Comparison of ENCODE assay signal across 17 cellular contexts in genomic region chr13:34035178-34035577, GRCh38.
DNase-seq lines count a peak whose midpoint lies in the region; ATAC-seq, FAIRE-seq and TF ChIP-seq lines count a peak whose summit lies in the region.
"Had no signal": no experiment of that assay in that cellular context is flagged by ENCODE, and none has a peak within 500 bp of the region (broad histone marks: within the 10 kb centered on the region; RNA-seq: fewer than 3 reads in every experiment).

No MANE protein-coding gene starts in this region.

- ATAC-seq in SK-N-SH treated with all-trans-retinoic acid at 6 μM for 48 hours, result no peak
- no peak for ATAC-seq in naive thymus-derived CD8-positive, alpha-beta T cell
- ATAC-seq: GM12878 had no signal

- peaks cover 0 to 6% of the 10 kb centered on the region in 2 experiments; a peak in 1 of 4 replicates for H3K4me1 ChIP-seq in SK-N-SH (ENCODE audit: control insufficient read depth in 1 of 2, insufficient read depth in 2 of 2, low read depth in 1 of 2, low read length in 1 of 2)
- peaks cover 8% of the 10 kb centered on the region; the same call in 1 of the 2 replicates for H3K4me1 ChIP-seq in PC-9 (replicated peaks; ENCODE audit: insufficient read depth)
- peaks cover 31% of the 10 kb centered on the region for H3K4me1 ChIP-seq in mammary epithelial cell (ENCODE audit: insufficient read depth, low read length)
- H3K4me1 ChIP-seq in keratinocyte (ENCODE audit: control insufficient read depth, extremely low read depth, insufficient read depth, low read length), result peaks cover 34% of the 10 kb centered on the region
- H3K4me1 ChIP-seq: BLaER1 had no signal

- H3K27ac Mint-ChIP-seq in naive thymus-derived CD8-positive, alpha-beta T cell, result no peak overlapping the region
- H3K27ac Mint-ChIP-seq: CD14-positive monocyte; CD4-positive, alpha-beta memory T cell; H9 had no signal

- H3K9me3 ChIP-seq in SK-N-SH (no peaks in the 10 kb centered on the region), PC-9 (ENCODE audit: insufficient read depth, low read depth) (no peaks in the 10 kb centered on the region), mammary epithelial cell (replicated peaks; ENCODE audit: insufficient read depth, low read length) (no peaks in the 10 kb centered on the region), keratinocyte (ENCODE audit: control insufficient read depth, low read depth, low read length) (no peaks in the 10 kb centered on the region)
- H3K9me3 ChIP-seq: BLaER1 had no signal

- H3K27ac ChIP-seq in SK-N-SH (ENCODE audit: low read depth in 2 of 2, low read length in 1 of 2) (no peak overlapping the region), PC-9 (peak overlapping the region; percentile 41; the same call in 1 of the 2 replicates), mammary epithelial cell (ENCODE audit: insufficient read depth, low read depth, low read length) (peak overlapping the region; percentile 27), keratinocyte (ENCODE audit: control insufficient read depth, insufficient read depth, low read length) (peak overlapping the region; percentile 70)
- H3K27ac ChIP-seq: 22Rv1, BLaER1, HL-60 had no signal

- in situ Hi-C loops in mammary epithelial cell (cut with MboI; ENCODE audit: low sequenced_read_pairs in 2 of 2), result no loop called here

- no peak overlapping the region for H3K4me3 ChIP-seq in SK-N-SH (ENCODE audit: low read depth in 2 of 2, low read length in 1 of 2)
- no peak overlapping the region for H3K4me3 ChIP-seq in PC-9
- H3K4me3 ChIP-seq in mammary epithelial cell (replicated peaks in 1 of 3; ENCODE audit: insufficient read depth in 1 of 3, low read depth in 2 of 3, low read length in 3 of 3), result no peak overlapping the region
- no peak overlapping the region for H3K4me3 ChIP-seq in keratinocyte (ENCODE audit: control insufficient read depth in 2 of 3, extremely low read depth in 1 of 3, insufficient read depth in 2 of 3, low read depth in 1 of 3, low read length in 3 of 3)
- H3K4me3 ChIP-seq: BLaER1, GM12878 had no signal

- no peaks in the 10 kb centered on the region for H3K9me1 ChIP-seq in keratinocyte (ENCODE audit: control insufficient read depth, extremely low read depth, insufficient read depth, low read length)

- intact Hi-C loops in PC-9 (cut with micrococcal nuclease; ENCODE audit: unreplicated experiment), result no loop called here
- intact Hi-C loops in mammary epithelial cell (cut with micrococcal nuclease), result no loop called here

- H4K20me1 ChIP-seq in SK-N-SH (ENCODE audit: insufficient read depth) (no peaks in the 10 kb centered on the region), PC-9 (ENCODE audit: insufficient read depth) (no peaks in the 10 kb centered on the region), mammary epithelial cell (ENCODE audit: insufficient read depth, low read length) (no peaks in the 10 kb centered on the region), keratinocyte (ENCODE audit: control insufficient read depth, extremely low read depth, insufficient read depth, low read length) (no peaks in the 10 kb centered on the region)
- H4K20me1 ChIP-seq: BLaER1 had no signal

- H3K4me3 Mint-ChIP-seq in naive thymus-derived CD8-positive, alpha-beta T cell, result no peak overlapping the region
- H3K4me3 Mint-ChIP-seq: CD14-positive monocyte; CD4-positive, alpha-beta memory T cell; H9 had no signal

- TF ChIP-seq EP300 in SK-N-SH (IDR thresholded peaks at IDR 0.05; ENCODE audit: borderline replicate concordance in 1 of 2, low read depth in 1 of 2, low read length in 1 of 2), result no peak

- TF ChIP-seq CTCF in SK-N-SH (IDR thresholded peaks at IDR 0.05) (no peak), PC-9 (conservative IDR thresholded peaks at IDR 0.05) (no peak), mammary epithelial cell (conservative IDR thresholded peaks at IDR 0.05 in 1 of 2, IDR thresholded peaks at IDR 0.05 in 1 of 2; ENCODE audit: extremely low read depth in 1 of 2, insufficient read depth in 1 of 2, low read depth in 1 of 2, low read length in 2 of 2) (no peak), keratinocyte (optimal IDR thresholded peaks at IDR 0.05 in 1 of 3, IDR thresholded peaks at IDR 0.05 in 1 of 3, conservative IDR thresholded peaks at IDR 0.05 in 1 of 3; ENCODE audit: extremely low read depth in 1 of 3, insufficient read depth in 2 of 3, low read length in 3 of 3) (no peak)

- CTCF ChIA-PET in SK-N-SH (lab: Yijun Ruan, JAX) (interaction anchor here (1.2 to 1.7 kb wide), 2 partner anchors 18 to 235 kb away, joined by 3 read pairs; no protein-coding TSS in a partner anchor), PC-9 (lab: Charles Lee) (no interaction called here), mammary epithelial cell (lab: Charles Lee; ENCODE audit: low non-redundant PET) (interaction anchor here (0.5 kb wide), 1 partner anchor 120 kb away, joined by 8 read pairs; no protein-coding TSS in a partner anchor)

- no TSS peak for BruUV-seq in PC-9 (replicated peaks; lab: Mats Ljungman, UMichigan)
- BruUV-seq in mammary epithelial cell (replicated peaks; lab: Mats Ljungman, UMichigan), result no TSS peak

- H3K36me3 ChIP-seq in SK-N-SH (replicated peaks in 1 of 2; ENCODE audit: control insufficient read depth in 1 of 2, insufficient read depth in 2 of 2, low read length in 1 of 2) (peaks cover 0 to 6% of the 10 kb centered on the region in 2 experiments), PC-9 (ENCODE audit: low read depth) (no peaks in the 10 kb centered on the region), mammary epithelial cell (ENCODE audit: insufficient read depth, low read length) (no peaks in the 10 kb centered on the region), keratinocyte (ENCODE audit: control insufficient read depth in 2 of 2, extremely low read depth in 1 of 2, insufficient read depth in 2 of 2, low read length in 2 of 2) (no peaks in the 10 kb centered on the region)
- H3K36me3 ChIP-seq: BLaER1 had no signal

- no peaks in the 10 kb centered on the region for H3K36me3 Mint-ChIP-seq in naive thymus-derived CD8-positive, alpha-beta T cell
- H3K36me3 Mint-ChIP-seq: CD14-positive monocyte; CD4-positive, alpha-beta memory T cell had no signal

- H3K4me1 Mint-ChIP-seq in naive thymus-derived CD8-positive, alpha-beta T cell, result no peaks in the 10 kb centered on the region
- H3K4me1 Mint-ChIP-seq: CD14-positive monocyte; CD4-positive, alpha-beta memory T cell had no signal

- FAIRE-seq in keratinocyte (lab: Jason Lieb, UNC), result no peak
- FAIRE-seq: GM12878, H1 had no signal

- H3F3A ChIP-seq in SK-N-SH (replicated peaks; ENCODE audit: insufficient read depth), result no peaks in the 10 kb centered on the region
- H3F3A ChIP-seq in PC-9 (ENCODE audit: insufficient read depth, low read depth), result 0 out of 2 replicates have a peak, but pooled peaks cover 6% of the 10 kb centered on the region

- H3K27me3 ChIP-seq in SK-N-SH (ENCODE audit: insufficient read depth) (no peaks in the 10 kb centered on the region), PC-9 (ENCODE audit: insufficient read depth, low read depth) (no peaks in the 10 kb centered on the region), mammary epithelial cell (ENCODE audit: insufficient read depth, low read length) (no peaks in the 10 kb centered on the region), keratinocyte (ENCODE audit: control insufficient read depth, extremely low read depth, insufficient read depth, low read length) (no peaks in the 10 kb centered on the region)
- H3K27me3 ChIP-seq: BLaER1 had no signal

- DNase-seq in SK-N-SH, result no peak
- no peak for DNase-seq in PC-9
- no peak for DNase-seq in mammary epithelial cell
- no peak for DNase-seq in keratinocyte (ENCODE audit: low read depth, low spot score)
- no peak for DNase-seq in NCI-H2196 treated with DMSO at 0.1 percent for 48 hours (lab: John Stamatoyannopoulos, UW; ENCODE audit: unreplicated experiment)
- DNase-seq in DMS153 (lab: John Stamatoyannopoulos, UW), result no peak
- DNase-seq in naive thymus-derived CD8-positive, alpha-beta T cell, result no peak
- DNase-seq: CD4-positive, alpha-beta memory T cell; DMS79 treated with DMSO at 0.1 percent for 48 hours; H9 had no signal

- H3K4me2 ChIP-seq in SK-N-SH (no peak overlapping the region), PC-9 (no peak overlapping the region), mammary epithelial cell (ENCODE audit: insufficient read depth, low read depth, low read length) (peak overlapping the region; percentile 25), keratinocyte (ENCODE audit: control insufficient read depth, extremely low read depth, insufficient read depth, low read depth, low read length) (peak overlapping the region; percentile 28)
- H3K4me2 ChIP-seq: BLaER1 had no signal

- H3K79me2 ChIP-seq in SK-N-SH (ENCODE audit: insufficient read depth) (no peaks in the 10 kb centered on the region), PC-9 (ENCODE audit: low read depth) (no peaks in the 10 kb centered on the region), mammary epithelial cell (ENCODE audit: insufficient read depth, low read length) (no peaks in the 10 kb centered on the region), keratinocyte (ENCODE audit: control insufficient read depth, insufficient read depth, low read length) (no peaks in the 10 kb centered on the region)

- H3K9me2 ChIP-seq in SK-N-SH, result no peaks in the 10 kb centered on the region
- no peaks in the 10 kb centered on the region for H3K9me2 ChIP-seq in PC-9 (ENCODE audit: insufficient read depth)

- H3K9ac ChIP-seq in SK-N-SH, result no peak overlapping the region
- H3K9ac ChIP-seq in mammary epithelial cell (ENCODE audit: insufficient read depth, low read length), result no peak overlapping the region
- H3K9ac ChIP-seq in keratinocyte (ENCODE audit: control insufficient read depth, extremely low read depth, insufficient read depth, low read length), result no peak overlapping the region
- H3K9ac ChIP-seq: BLaER1 had no signal

- TF ChIP-seq RAD21 in SK-N-SH (IDR thresholded peaks at IDR 0.05; ENCODE audit: low read length), result no peak

- POLR2A ChIA-PET in SK-N-SH (lab: Yijun Ruan, JAX) (no interaction called here), PC-9 (lab: Charles Lee; ENCODE audit: unreplicated experiment) (interaction anchor here (0.5 kb wide), 1 partner anchor 217 kb away, joined by 3 read pairs; the partner anchor contains the start of gene RFC3)
- POLR2A ChIA-PET in naive thymus-derived CD8-positive, alpha-beta T cell (lab: Charles Lee), result no interaction called here

- dilution Hi-C loops in mammary epithelial cell (cut with HindIII; ENCODE audit: low sequenced_read_pairs) (no loop called here), keratinocyte (cut with MboI; ENCODE audit: extremely low pct_ligation_motif_present, low sequenced_read_pairs) (no loop called here)

- H2AFZ ChIP-seq in SK-N-SH (ENCODE audit: low read depth) (no peak overlapping the region), PC-9 (no peak overlapping the region), mammary epithelial cell (ENCODE audit: low read depth, low read length) (peak overlapping the region; percentile 63), keratinocyte (ENCODE audit: control insufficient read depth, low read length) (no peak overlapping the region)

- H3K27me3 Mint-ChIP-seq in naive thymus-derived CD8-positive, alpha-beta T cell, result peaks cover 0 to 13% (median 5%) of the 10 kb centered on the region in 5 donors

- 68% methylated on average over 4 of the region's 4 CpGs for WGBS in SK-N-SH (ENCODE audit: low lambda C conversion rate)
- WGBS in mammary epithelial cell (ENCODE audit: low coverage, missing lambda C conversion rate), result 95% methylated on average over 4 of the region's 4 CpGs

- H3K9me3 Mint-ChIP-seq in naive thymus-derived CD8-positive, alpha-beta T cell, result peaks cover 0 to 10% (median 2%) of the 10 kb centered on the region in 9 donors
- H3K9me3 Mint-ChIP-seq: H9 had no signal

Comparison
In these comparisons a context has a peak if more than half of its experiments do, and no peak if none do; other contexts are left out.
1. H3K27ac ChIP-seq: peak in PC-9 (single experiment), mammary epithelial cell (single experiment) and keratinocyte (single experiment); none in SK-N-SH (0 of 2).
2. H3K4me2 ChIP-seq: peak in mammary epithelial cell (single experiment) and keratinocyte (single experiment); none in SK-N-SH (single experiment) and PC-9 (single experiment).